Comparison of ENCODE assay signal across 8 cellular contexts in the genomic region with DNA sequence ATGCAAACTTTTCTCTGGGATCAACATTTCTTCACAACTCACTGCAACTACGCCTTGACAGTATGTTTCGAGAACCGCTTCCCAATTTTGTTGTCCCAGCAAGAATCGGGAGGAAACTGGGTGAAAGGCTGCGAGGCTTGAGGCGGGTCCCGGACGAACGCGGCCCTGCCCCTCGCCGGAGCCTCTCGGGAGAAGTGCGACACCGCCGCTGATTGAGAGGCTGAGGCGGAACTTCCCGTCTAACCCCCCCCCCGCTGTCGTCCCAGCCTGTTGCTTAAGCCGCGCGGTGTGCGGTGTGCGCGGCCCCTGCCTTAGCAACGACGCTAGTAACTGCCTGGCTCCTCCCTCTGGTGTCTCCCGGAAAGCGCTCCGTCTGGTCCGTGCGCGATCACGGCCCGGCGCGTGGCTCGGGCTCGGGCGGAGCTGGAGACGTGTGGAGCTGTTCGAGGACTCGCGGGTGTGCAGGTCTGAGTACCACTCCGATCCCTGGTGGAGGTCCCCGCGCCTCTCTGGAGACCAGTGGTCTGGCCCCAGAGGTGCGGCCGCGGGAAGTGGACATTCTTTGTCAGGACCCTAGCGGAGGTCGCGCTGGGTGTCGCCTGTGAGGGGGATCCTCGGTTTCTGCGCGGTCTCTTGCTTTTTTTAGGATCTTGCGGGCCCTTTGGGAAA. TPM values are rescaled to one million over a fixed set of nuclear protein-coding genes. Genes with fewer than 3 reads are reported as not detected.
DNase-seq lines count a peak whose midpoint lies in the region; ATAC-seq and TF ChIP-seq lines count a peak whose summit lies in the region.

A gene with protein sequence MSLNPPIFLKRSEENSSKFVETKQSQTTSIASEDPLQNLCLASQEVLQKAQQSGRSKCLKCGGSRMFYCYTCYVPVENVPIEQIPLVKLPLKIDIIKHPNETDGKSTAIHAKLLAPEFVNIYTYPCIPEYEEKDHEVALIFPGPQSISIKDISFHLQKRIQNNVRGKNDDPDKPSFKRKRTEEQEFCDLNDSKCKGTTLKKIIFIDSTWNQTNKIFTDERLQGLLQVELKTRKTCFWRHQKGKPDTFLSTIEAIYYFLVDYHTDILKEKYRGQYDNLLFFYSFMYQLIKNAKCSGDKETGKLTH (plus strand): TSS at position 391 of the 669 bp plus-strand sequence. CDS start 4,120 bp downstream, outside the sequence.
FAM227B (minus strand) TSS at position 161 of the 669 bp plus-strand sequence. CDS start 5,647 bp downstream, outside the sequence.

- H3K4me1 ChIP-seq in CD4-positive, alpha-beta memory T cell (ENCODE audit: insufficient read depth, low read length) = peaks cover 22% of the 10 kb centered on the region
- H3K4me1 ChIP-seq in ectodermal cell (ENCODE audit: control insufficient read depth, insufficient read depth, low read length) (peaks cover 2% of the 10 kb centered on the region), lower lobe of right lung (peaks cover 23% of the 10 kb centered on the region)

- H3K27ac Mint-ChIP-seq in CD4-positive, alpha-beta memory T cell = peak within 1 kb of the TSS; percentile 98 to 99 (median 99)
- H3K27ac Mint-ChIP-seq in activated CD4-positive, alpha-beta memory T cell treated with anti-CD3 and anti-CD28 coated beads, Interleukin-2, amount 10 ng/mL, durations not matched to agents 7 days and 5 days = peak within 1 kb of the TSS; percentile 85

- peaks cover 25 to 51% (median 37%) of the 10 kb centered on the region in 4 donors for H3K4me1 Mint-ChIP-seq in CD4-positive, alpha-beta memory T cell
- H3K4me1 Mint-ChIP-seq in activated CD4-positive, alpha-beta memory T cell treated with anti-CD3 and anti-CD28 coated beads, Interleukin-2, amount 10 ng/mL, durations not matched to agents 7 days and 5 days = peaks cover 31% of the 10 kb centered on the region

- CTCF ChIA-PET in CD4-positive, alpha-beta memory T cell (lab: Charles Lee; ENCODE audit: partially characterized antibody) = interaction anchor here (0.7 to 1.6 kb wide), 2 partner anchors 8 to 382 kb away, joined by 3 read pairs; no protein-coding TSS in a partner anchor
- CTCF ChIA-PET in activated CD4-positive, alpha-beta memory T cell treated with anti-CD3 and anti-CD28 coated beads, Interleukin-2, amount 10 ng/mL, durations not matched to agents 7 days and 5 days (lab: Charles Lee) = interaction anchor here (0.9 to 1.2 kb wide), 2 partner anchors 119 to 382 kb away, joined by 3 to 4 read pairs; no protein-coding TSS in a partner anchor

- TF ChIP-seq CTCF in lower lobe of right lung (IDR thresholded peaks at IDR 0.05) = no peak

- POLR2A ChIA-PET in CD4-positive, alpha-beta memory T cell (lab: Charles Lee; ENCODE audit: partially characterized antibody) = interaction anchor here (0.6 to 3.1 kb wide), 13 partner anchors 9 to 1288 kb away, joined by 3 to 25 read pairs (median 6); partner anchors contain the start of genes CEP152, COPS2, EID1 and FGF7
- POLR2A ChIA-PET in activated CD4-positive, alpha-beta memory T cell treated with anti-CD3 and anti-CD28 coated beads, Interleukin-2, amount 10 ng/mL, durations not matched to agents 7 days and 5 days (lab: Charles Lee) = interaction anchor here (0.6 to 1.5 kb wide), 5 partner anchors 19 to 743 kb away, joined by 3 to 8 read pairs (median 3); partner anchors contain the start of genes COPS2, EID1, GABPB1 and GALK2

- no peaks in the 10 kb centered on the region for H3K27me3 Mint-ChIP-seq in CD4-positive, alpha-beta memory T cell
- no peaks in the 10 kb centered on the region for H3K27me3 Mint-ChIP-seq in activated CD4-positive, alpha-beta memory T cell treated with anti-CD3 and anti-CD28 coated beads, Interleukin-2, amount 10 ng/mL, durations not matched to agents 7 days and 5 days

- no peaks in the 10 kb centered on the region for H3K27me3 ChIP-seq in CD4-positive, alpha-beta memory T cell (ENCODE audit: insufficient read depth, low read length)
- no peaks in the 10 kb centered on the region for H3K27me3 ChIP-seq in ectodermal cell (ENCODE audit: control insufficient read depth, insufficient read depth, low read length, poor library complexity, severe bottlenecking)
- no peaks in the 10 kb centered on the region for H3K27me3 ChIP-seq in lower lobe of right lung (ENCODE audit: low read depth)

- no peaks in the 10 kb centered on the region for H3K36me3 ChIP-seq in CD4-positive, alpha-beta memory T cell (ENCODE audit: insufficient read depth, low read length)
- H3K36me3 ChIP-seq in ectodermal cell (ENCODE audit: control insufficient read depth, insufficient read depth, low read length) = peaks cover 18% of the 10 kb centered on the region
- peaks cover 5% of the 10 kb centered on the region for H3K36me3 ChIP-seq in lower lobe of right lung

- WGBS in ectodermal cell, 2 experiments = 0% methylated on average over 59 of the region's 59 CpGs

- peak within 1 kb of the TSS; percentile 95 to 99 (median 98) for H3K4me3 Mint-ChIP-seq in CD4-positive, alpha-beta memory T cell
- H3K4me3 Mint-ChIP-seq in activated CD4-positive, alpha-beta memory T cell treated with anti-CD3 and anti-CD28 coated beads, Interleukin-2, amount 10 ng/mL, durations not matched to agents 7 days and 5 days = peak within 1 kb of the TSS; percentile 88

- ATAC-seq in GM19455 (IDR thresholded peaks at IDR 0.05; ENCODE audit: unreplicated experiment) (peak; percentile 99), lower lobe of right lung (peak; percentile 100)

- H3K36me3 Mint-ChIP-seq in CD4-positive, alpha-beta memory T cell = peaks cover 24 to 26% of the 10 kb centered on the region in 2 donors
- H3K36me3 Mint-ChIP-seq in activated CD4-positive, alpha-beta memory T cell treated with anti-CD3 and anti-CD28 coated beads, Interleukin-2, amount 10 ng/mL, durations not matched to agents 7 days and 5 days (ENCODE audit: low read depth) = peaks cover 14% of the 10 kb centered on the region

- H3K4me3 ChIP-seq in CD4-positive, alpha-beta memory T cell (ENCODE audit: low read length in 2 of 2) = peak within 1 kb of the TSS; percentile 80 to 92
- H3K4me3 ChIP-seq in ectodermal cell (ENCODE audit: insufficient read depth, low read depth, low read length) = peak within 1 kb of the TSS; percentile 91
- H3K4me3 ChIP-seq in lower lobe of right lung = peak within 1 kb of the TSS; percentile 78

- DNase-seq in CD4-positive, alpha-beta memory T cell = peak; percentile 92 to 96 (median 93)
- DNase-seq in HK-2 (ENCODE audit: unreplicated experiment) (peak; percentile 92), NCI-H82 treated with DMSO at 0.1 percent for 48 hours (lab: John Stamatoyannopoulos, UW; ENCODE audit: unreplicated experiment) (peak; percentile 96), lower lobe of right lung (peak; percentile 99)
- peak; percentile 95 for DNase-seq in activated CD4-positive, alpha-beta memory T cell treated with anti-CD3 and anti-CD28 coated beads, Interleukin-2, amount 10 ng/mL, durations not matched to agents 7 days and 5 days
- peak; percentile 80 to 87 (median 85) for DNase-seq in stimulated activated CD4-positive, alpha-beta T cell treated with anti-CD3 and anti-CD28 coated beads, TNF-alpha, amount 100 ng/mL, for 1 hour (ENCODE audit: low read depth in 3 of 3, low spot score in 1 of 3)

- peak within 1 kb of the TSS; percentile 71 for H3K27ac ChIP-seq in CD4-positive, alpha-beta memory T cell (ENCODE audit: low read depth, low read length)
- H3K27ac ChIP-seq in ectodermal cell (ENCODE audit: insufficient read depth, low read depth, low read length, poor library complexity, severe bottlenecking) = peak within 1 kb of the TSS; percentile 86
- peak within 1 kb of the TSS; percentile 94 for H3K27ac ChIP-seq in lower lobe of right lung

- peaks cover 0 to 11% (median 5%) of the 10 kb centered on the region in 8 donors for H3K9me3 Mint-ChIP-seq in CD4-positive, alpha-beta memory T cell
- H3K9me3 Mint-ChIP-seq in activated CD4-positive, alpha-beta memory T cell treated with anti-CD3 and anti-CD28 coated beads, Interleukin-2, amount 10 ng/mL, durations not matched to agents 7 days and 5 days = peaks cover 6% of the 10 kb centered on the region

- intact Hi-C loops in CD4-positive, alpha-beta memory T cell (cut with micrococcal nuclease) = loop anchor here (1.0 to 10.0 kb wide), 8 partner anchors 465 to 1287 kb away; partner anchors contain the start of genes AP4E1, CEP152, COPS2 and SECISBP2L
- intact Hi-C loops in lower lobe of right lung (cut with DNase I) = no loop called here

- no peaks in the 10 kb centered on the region for H3K9me3 ChIP-seq in CD4-positive, alpha-beta memory T cell (ENCODE audit: control insufficient read depth in 1 of 2, low read length in 2 of 2)
- H3K9me3 ChIP-seq in ectodermal cell (ENCODE audit: control insufficient read depth, low read length) (no peaks in the 10 kb centered on the region), lower lobe of right lung (peaks cover 6% of the 10 kb centered on the region)

RNA-seq across cellular contexts. Expression of the first gene that starts in this region (rescaled TPM):
- 10 to 100 TPM; 28.7 to 29.9 TPM for total RNA-seq in CD4-positive, alpha-beta memory T cell
- 10 to 100 TPM; 19.8 to 21.8 TPM for polyA plus RNA-seq in CD4-positive, alpha-beta memory T cell
- total RNA-seq in activated CD4-positive, alpha-beta memory T cell treated with anti-CD3 and anti-CD28 coated beads, Interleukin-2, amount 10 ng/mL, durations not matched to agents 7 days and 5 days = 10 to 100 TPM; 12.5 to 13.4 TPM
- 46.3 TPM for polyA plus RNA-seq in ectodermal cell (2013, experiment 1 of 4)
- 40.4 TPM for polyA plus RNA-seq in ectodermal cell (2013, experiment 2 of 4)
- 41.3 TPM for polyA plus RNA-seq in ectodermal cell (2013, experiment 3 of 4)
- polyA plus RNA-seq in ectodermal cell (2013, experiment 4 of 4) = 46.2 TPM
- total RNA-seq in lower lobe of right lung = 29.3 TPM

RNA-seq across cellular contexts. Expression of gene FAM227B, which starts in this region (rescaled TPM):
- 10 to 100 TPM; 11.5 to 13.6 TPM for total RNA-seq in CD4-positive, alpha-beta memory T cell
- 10 to 100 TPM; 12.8 to 18.4 TPM for polyA plus RNA-seq in CD4-positive, alpha-beta memory T cell
- 1 to 10 TPM; 3.5 to 3.7 TPM for total RNA-seq in activated CD4-positive, alpha-beta memory T cell treated with anti-CD3 and anti-CD28 coated beads, Interleukin-2, amount 10 ng/mL, durations not matched to agents 7 days and 5 days
- 11.6 TPM for polyA plus RNA-seq in ectodermal cell (2013, experiment 1 of 4)
- 12.2 TPM for polyA plus RNA-seq in ectodermal cell (2013, experiment 2 of 4)
- 11.7 TPM for polyA plus RNA-seq in ectodermal cell (2013, experiment 3 of 4)
- 15.8 TPM for polyA plus RNA-seq in ectodermal cell (2013, experiment 4 of 4)
- total RNA-seq in lower lobe of right lung = 5.1 TPM

Comparison
In these comparisons a context has a peak if more than half of its experiments do, and no peak if none do; other contexts are left out.
1. Peak in every context shown above with its lines: DNase-seq, ATAC-seq, H3K4me3 ChIP-seq and H3K27ac ChIP-seq.